ENCODE assay signal across 23 cellular contexts in the genomic region with DNA sequence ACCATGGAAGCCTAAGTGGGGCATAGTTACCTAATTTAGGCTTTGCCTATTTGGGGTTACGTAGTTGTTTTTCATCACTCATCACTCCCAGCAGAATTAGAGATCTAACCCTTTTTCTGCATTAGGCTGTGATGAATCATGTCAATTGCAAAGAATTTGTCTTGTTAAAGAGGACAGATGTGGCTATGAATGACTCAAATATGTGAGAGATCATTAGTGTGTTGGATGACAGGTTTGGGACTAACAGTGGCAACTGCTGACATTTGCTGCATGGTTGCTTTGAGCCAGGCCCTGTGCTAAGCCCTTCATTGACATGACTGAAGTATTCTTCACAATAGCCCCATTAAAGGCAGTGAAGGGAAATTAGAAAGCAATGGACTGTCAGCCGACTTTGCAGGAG.
"Had no signal": no experiment of that assay in that cellular context is flagged by ENCODE, and none has a peak within 500 bp of the region (broad histone marks: within the 10 kb centered on the region; RNA-seq: fewer than 3 reads in every experiment).

No MANE protein-coding gene starts in this region.

- DNase-seq: activated CD4-positive, alpha-beta T cell treated with anti-CD3 and anti-CD28 coated beads for 4 hours; activated CD4-positive, alpha-beta T cell treated with anti-CD3 and anti-CD28 coated beads, Interleukin-2, amount 50 U/mL, for 48 hours; activated CD4-positive, CD25-positive, alpha-beta regulatory T cell; activated CD8-positive, alpha-beta memory T cell treated with anti-CD3 and anti-CD28 coated beads, Interleukin-2, amount 50 U/mL, for 48 hours; activated naive CD4-positive, alpha-beta T cell; activated T-cell treated with anti-CD3 and anti-CD28 coated beads, Interleukin-2, amount 50 U/mL, for 4 hours; adrenal gland; cortex of kidney; endodermal cell; foreskin melanocyte; left ventricle myocardium inferior; natural killer cell; pancreas; psoas muscle; stimulated activated CD4-positive, alpha-beta T cell treated with anti-CD3 and anti-CD28 coated beads, Interleukin-1b, Interleukin-23, amount 100 ng/mL, for 48 hours; substantia nigra; T1000; tibial artery had no signal

- H3K4me1 ChIP-seq: adrenal gland, ascending aorta, breast epithelium, left ventricle myocardium inferior, pancreas, psoas muscle, right atrium auricular region had no signal

- H3K27me3 ChIP-seq: adrenal gland, ascending aorta, breast epithelium, pancreas, right atrium auricular region, tibial artery had no signal

- H3K36me3 ChIP-seq: adrenal gland, ascending aorta, breast epithelium, left ventricle myocardium inferior, pancreas, right atrium auricular region, tibial artery had no signal

- ATAC-seq: activated T-cell treated with anti-CD3 and anti-CD28 coated beads, Interleukin-2, amount 50 U/mL, for 4 hours; natural killer cell; pancreas; psoas muscle had no signal

- H3K9me3 ChIP-seq: adrenal gland, ascending aorta, pancreas had no signal

- H3K4me3 ChIP-seq: adrenal gland, ascending aorta, breast epithelium, left ventricle myocardium inferior, pancreas, psoas muscle, right atrium auricular region, skin epidermis, tibial artery had no signal

- H3K27ac ChIP-seq: adrenal gland, ascending aorta, breast epithelium, epithelial cell of prostate, left ventricle myocardium inferior, pancreas, psoas muscle, right atrium auricular region, skin epidermis, tibial artery had no signal
